1 cellular context compared by ENCODE assay signal in the genomic region with DNA sequence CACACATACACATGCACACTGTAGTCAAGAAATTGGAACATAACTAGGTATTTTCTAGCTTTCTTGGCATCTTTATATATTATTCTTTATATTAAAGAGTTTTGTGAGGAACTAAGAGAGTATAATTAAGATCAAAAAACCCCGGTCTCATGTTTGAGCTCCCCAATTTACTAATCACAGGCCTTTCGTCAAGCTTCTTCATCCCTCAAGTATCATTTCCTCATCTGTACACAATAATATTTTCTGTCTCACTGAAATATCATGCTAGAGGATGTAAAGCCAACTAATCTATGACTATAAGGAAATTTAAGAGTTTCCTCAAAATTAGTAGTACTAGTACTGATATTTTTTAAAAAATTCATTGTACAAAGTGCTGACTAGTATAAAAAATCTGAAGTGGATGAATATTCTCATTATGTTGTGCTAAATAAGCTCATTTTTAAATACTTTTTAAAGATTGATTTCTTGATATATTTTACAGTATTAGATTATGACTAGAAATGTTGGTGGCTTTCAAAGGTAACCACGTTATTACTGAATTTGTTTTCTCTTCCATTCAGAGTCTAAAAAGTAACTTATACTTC.
TF ChIP-seq lines count a peak whose summit lies in the region.

No MANE protein-coding gene starts in this region.

TF ChIP-seq in IMR-90, 13 proteins besides CTCF, POLR2A, EP300 and RAD21:
- TF ChIP-seq NFE2L2 (IDR thresholded peaks at IDR 0.05; ENCODE audit: low read depth, low read length) (no peak), MAFK (IDR thresholded peaks at IDR 0.05; ENCODE audit: low read depth, low read length) (peak; percentile 87)
TF ChIP-seq in IMR-90: peak in this region for 1.
